In the genomic region with DNA sequence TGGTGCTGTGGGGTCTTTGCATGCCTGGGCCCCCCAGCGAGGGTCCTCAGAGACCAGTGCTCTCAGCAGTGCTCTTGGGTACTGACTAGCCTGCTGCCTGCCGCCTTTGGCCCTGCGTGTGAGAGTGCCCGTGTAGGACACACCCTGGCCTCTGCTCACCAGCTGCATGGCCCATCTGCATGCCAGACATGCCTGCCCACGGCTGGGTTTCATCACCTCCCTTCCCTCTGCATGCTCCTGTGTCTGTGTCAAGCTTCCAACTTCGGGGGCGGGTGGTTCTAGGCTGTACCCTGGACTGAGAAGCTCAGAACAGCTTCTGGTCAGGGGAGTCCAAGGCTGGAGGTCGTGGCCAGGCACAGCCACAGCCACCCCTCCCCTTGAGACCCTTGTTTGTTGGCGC, we compare ENCODE assay signal across 1 cellular context.
TF ChIP-seq lines count a peak whose summit lies in the region.

No MANE protein-coding gene starts in this region.

TF ChIP-seq in IMR-90, 13 proteins besides CTCF, POLR2A, EP300 and RAD21 (continued from another document):
- TF ChIP-seq RFX5 (IDR thresholded peaks at IDR 0.05; ENCODE audit: low read depth, low read length) (no peak), RCOR1 (IDR thresholded peaks at IDR 0.05; ENCODE audit: insufficient replicate concordance, low read length) (no peak), NFE2L2 (IDR thresholded peaks at IDR 0.05; ENCODE audit: low read depth, low read length) (no peak), MAFK (IDR thresholded peaks at IDR 0.05; ENCODE audit: low read depth, low read length) (no peak), USF2 (IDR thresholded peaks at IDR 0.05; ENCODE audit: low read depth, low read length) (no peak), FOS (IDR thresholded peaks at IDR 0.05; ENCODE audit: low read depth, low read length) (no peak), MAZ (IDR thresholded peaks at IDR 0.05; ENCODE audit: borderline replicate concordance, low read depth, low read length) (no peak), SMC3 (IDR thresholded peaks at IDR 0.05; ENCODE audit: low read depth, low read length) (no peak), CHD1 (IDR thresholded peaks at IDR 0.05; ENCODE audit: low read depth, low read length) (no peak)
- TF ChIP-seq, protein P1, sequence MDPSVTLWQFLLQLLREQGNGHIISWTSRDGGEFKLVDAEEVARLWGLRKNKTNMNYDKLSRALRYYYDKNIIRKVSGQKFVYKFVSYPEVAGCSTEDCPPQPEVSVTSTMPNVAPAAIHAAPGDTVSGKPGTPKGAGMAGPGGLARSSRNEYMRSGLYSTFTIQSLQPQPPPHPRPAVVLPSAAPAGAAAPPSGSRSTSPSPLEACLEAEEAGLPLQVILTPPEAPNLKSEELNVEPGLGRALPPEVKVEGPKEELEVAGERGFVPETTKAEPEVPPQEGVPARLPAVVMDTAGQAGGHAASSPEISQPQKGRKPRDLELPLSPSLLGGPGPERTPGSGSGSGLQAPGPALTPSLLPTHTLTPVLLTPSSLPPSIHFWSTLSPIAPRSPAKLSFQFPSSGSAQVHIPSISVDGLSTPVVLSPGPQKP (IDR thresholded peaks at IDR 0.05; ENCODE audit: borderline replicate concordance, low read depth, low read length): no peak
